In genomic region chr16:54879681-54880080, GRCh38 we compare ENCODE assay signal across 21 cellular contexts. TPM values are rescaled to one million over a fixed set of nuclear protein-coding genes. Genes with fewer than 3 reads are reported as not detected.
DNase-seq lines count a peak whose midpoint lies in the region; ATAC-seq, FAIRE-seq and TF ChIP-seq lines count a peak whose summit lies in the region.
"Had no signal": no experiment of that assay in that cellular context is flagged by ENCODE, and none has a peak within 500 bp of the region (broad histone marks: within the 10 kb centered on the region; RNA-seq: fewer than 3 reads in every experiment).

No MANE protein-coding gene starts in this region.

- TF ChIP-seq CTCF in A549 (IDR thresholded peaks at IDR 0.05) (no peak), bronchial epithelial cell (IDR thresholded peaks at IDR 0.05; ENCODE audit: insufficient read depth, low read length, severe bottlenecking) (no peak)

- CTCF ChIA-PET in A549 (lab: Yijun Ruan, JAX): interaction anchor here (1.1 kb wide), 1 partner anchor 16 kb away, joined by 3 read pairs; no protein-coding TSS in a partner anchor

- H3K4me3 ChIP-seq in A549: no peak overlapping the region
- H3K4me3 ChIP-seq in bronchial epithelial cell (ENCODE audit: low read depth, low read length): no peak overlapping the region
- H3K4me3 ChIP-seq: BLaER1, HAP-1, SK-N-MC had no signal

- peaks cover 7% of the 10 kb centered on the region for H3K9me3 Mint-ChIP-seq in stimulated activated memory B cell treated with anti-CD40 and anti-IgM and Interleukin-4, amounts not matched to agents 10 μg/mL and 1 μg/mL and 100 μg/mL, for 72 hours

- peaks cover 5% of the 10 kb centered on the region; the same call in 1 of the 3 replicates for H3K9me3 ChIP-seq in A549
- H3K9me3 ChIP-seq: HAP-1 had no signal

- peak; percentile 24 to 26 for DNase-seq in A549 (ENCODE audit: low read depth in 1 of 2, low spot score in 1 of 2)
- DNase-seq in EL: peak; percentile 4
- DNase-seq in bronchial epithelial cell (ENCODE audit: low read depth): peak; percentile 71
- peak; percentile 2 for DNase-seq in iris pigment epithelial cell (ENCODE audit: low read depth)
- DNase-seq: 8988T; CD4-positive, alpha-beta memory T cell; DMS53; Kasumi-1; MM.1S; NCI-H1092; NCI-H2081 treated with DMSO at 0.1 percent for 48 hours; NCI-H446 treated with DMSO at 0.1 percent for 48 hours; Right ventricle myocardium superior had no signal

- no peak overlapping the region for H3K27ac ChIP-seq in A549
- H3K27ac ChIP-seq: BLaER1, SK-N-MC had no signal

- ATAC-seq in A549: 0 out of 6 replicates have a peak, but pooled peaks of 1 of the 2 experiments have one; percentile 50
- ATAC-seq in stimulated activated memory B cell treated with anti-CD40 and anti-IgM and Interleukin-4, amounts not matched to agents 10 μg/mL and 1 μg/mL and 100 μg/mL, for 72 hours: no peak
- no peak for ATAC-seq in HG02623 (IDR thresholded peaks at IDR 0.05; ENCODE audit: unreplicated experiment)
- ATAC-seq in GM21723 (IDR thresholded peaks at IDR 0.05; ENCODE audit: unreplicated experiment): no peak
- no peak for ATAC-seq in HG03045 (IDR thresholded peaks at IDR 0.05; ENCODE audit: unreplicated experiment)
- ATAC-seq: Panc1 had no signal

- FAIRE-seq in A549 (lab: Jason Lieb, UNC) (no peak), bronchial epithelial cell (lab: Jason Lieb, UNC) (no peak)

- H3K27ac Mint-ChIP-seq in stimulated activated memory B cell treated with anti-CD40 and anti-IgM and Interleukin-4, amounts not matched to agents 10 μg/mL and 1 μg/mL and 100 μg/mL, for 72 hours: no peak overlapping the region
- H3K27ac Mint-ChIP-seq: CD4-positive, alpha-beta memory T cell had no signal

- no peaks in the 10 kb centered on the region for H3K36me3 ChIP-seq in bronchial epithelial cell (ENCODE audit: control insufficient read depth, insufficient read depth, low read length)
- H3K36me3 ChIP-seq: BLaER1, HAP-1 had no signal

- H3K4me3 Mint-ChIP-seq in stimulated activated memory B cell treated with anti-CD40 and anti-IgM and Interleukin-4, amounts not matched to agents 10 μg/mL and 1 μg/mL and 100 μg/mL, for 72 hours: no peak overlapping the region
- H3K4me3 Mint-ChIP-seq: CD4-positive, alpha-beta memory T cell had no signal

- H3K27me3 Mint-ChIP-seq in stimulated activated memory B cell treated with anti-CD40 and anti-IgM and Interleukin-4, amounts not matched to agents 10 μg/mL and 1 μg/mL and 100 μg/mL, for 72 hours: no peaks in the 10 kb centered on the region

- no peaks in the 10 kb centered on the region for H3K4me1 Mint-ChIP-seq in stimulated activated memory B cell treated with anti-CD40 and anti-IgM and Interleukin-4, amounts not matched to agents 10 μg/mL and 1 μg/mL and 100 μg/mL, for 72 hours
- H3K4me1 Mint-ChIP-seq: CD4-positive, alpha-beta memory T cell had no signal

- H3K27me3 ChIP-seq in bronchial epithelial cell (ENCODE audit: control insufficient read depth, insufficient read depth, low read length): no peaks in the 10 kb centered on the region
- H3K27me3 ChIP-seq: BLaER1 had no signal

- H3K4me1 ChIP-seq in A549: peaks cover 12% of the 10 kb centered on the region; the same call in 2 of the 3 replicates
- H3K4me1 ChIP-seq: BLaER1, HAP-1 had no signal

- TF ChIP-seq POLR2A in A549 (IDR thresholded peaks at IDR 0.05; ENCODE audit: low read length): no peak

- POLR2A ChIA-PET in A549 (lab: Yijun Ruan, JAX): no interaction called here

- no peak for TF ChIP-seq EP300 in A549 (IDR thresholded peaks at IDR 0.05)

- TF ChIP-seq RAD21 in A549 (conservative IDR thresholded peaks at IDR 0.05 in 1 of 2, IDR thresholded peaks at IDR 0.05 in 1 of 2): no peak

- peak overlapping the region; percentile 54 for H3K4me2 ChIP-seq in A549
- H3K4me2 ChIP-seq: BLaER1 had no signal

- no peaks in the 10 kb centered on the region for H3K36me3 Mint-ChIP-seq in stimulated activated memory B cell treated with anti-CD40 and anti-IgM and Interleukin-4, amounts not matched to agents 10 μg/mL and 1 μg/mL and 100 μg/mL, for 72 hours
- H3K36me3 Mint-ChIP-seq: CD4-positive, alpha-beta memory T cell had no signal

TF ChIP-seq in A549, 52 proteins besides CTCF, POLR2A, EP300 and RAD21:
- TF ChIP-seq CHD2 (IDR thresholded peaks at IDR 0.05; ENCODE audit: low read length, partially characterized antibody): no peak
- no peak for TF ChIP-seq FOSL2 (IDR thresholded peaks at IDR 0.05)
- peak; percentile 29; the same call in 1 of the 2 replicates for TF ChIP-seq FOSL2 (CRISPR knock-in tag; IDR thresholded peaks at IDR 0.05)

RNA-seq across cellular contexts. Expression of gene IRX5, which starts 51.0 kb away (rescaled TPM):
- 0.60 and 0.88 TPM in 2 replicates for polyA plus RNA-seq in A549 (2011; rRNA removed)
- polyA plus RNA-seq in A549 (2012; cell fraction: cytosol; rRNA removed): 1.5 and 2.0 TPM in 2 replicates
- polyA plus RNA-seq in A549 (2012; cell fraction: nucleus; rRNA removed): 3.5 and 5.0 TPM in 2 replicates
- polyA plus RNA-seq in A549 (2017; fragmentation: RNase III; extraction: RNeasy Plus Mini Kit Qiagen cat#74134 plus additional on column Dnase treatment): 0.57 to 0.67 TPM (median 0.67 TPM) in 3 replicates
- polyA minus RNA-seq in A549 (2011; rRNA and poly(A)+ RNA removed): 0.79 and 0.97 TPM in 2 replicates
- 6.1 and 6.3 TPM in 2 replicates for total RNA-seq in bronchial epithelial cell
- total RNA-seq: CD4-positive, alpha-beta memory T cell had no signal

Comparison
In these comparisons a context has a peak if more than half of its experiments do, and no peak if none do; other contexts are left out.
1. DNase-seq: peak in every context shown above with its lines; median percentile 71 in bronchial epithelial cell; 25 in A549; 4 in EL; 2 in iris pigment epithelial cell.